Comparison of ENCODE assay signal across 8 cellular contexts in genomic region chr7:76380623-76380966, GRCh38. TPM values are rescaled to one million over a fixed set of nuclear protein-coding genes. Genes with fewer than 3 reads are reported as not detected.
DNase-seq lines count a peak whose midpoint lies in the region; ATAC-seq and TF ChIP-seq lines count a peak whose summit lies in the region.

No MANE protein-coding gene starts in this region.

- 80 to 81% methylated on average over 7 of the region's 7 CpGs for WGBS in sigmoid colon, 2 donors

- TF ChIP-seq EP300 in sigmoid colon (IDR thresholded peaks at IDR 0.05): no peak

- no peak overlapping the region for H3K4me3 ChIP-seq in SK-N-MC
- peak overlapping the region; percentile 16 to 48 (median 43) for H3K4me3 ChIP-seq in sigmoid colon

- no peak for TF ChIP-seq POLR2A in sigmoid colon (IDR thresholded peaks at IDR 0.05)

- H3K9me3 ChIP-seq in ES-I3 (ENCODE audit: control insufficient read depth, insufficient read depth, low read length): no peaks in the 10 kb centered on the region
- no peaks in the 10 kb centered on the region for H3K9me3 ChIP-seq in SK-N-MC (ENCODE audit: low read depth, low read length)
- H3K9me3 ChIP-seq in sigmoid colon: no peaks in the 10 kb centered on the region

- H3K36me3 ChIP-seq in ES-I3 (ENCODE audit: insufficient read depth, low read length) (no peaks in the 10 kb centered on the region), SK-N-MC (ENCODE audit: insufficient read depth, low read length) (no peaks in the 10 kb centered on the region), sigmoid colon (no peaks in the 10 kb centered on the region)

- H3K4me1 ChIP-seq in ES-I3 (ENCODE audit: insufficient read depth, low read length) (peaks cover 4% of the 10 kb centered on the region; the same call in 1 of the 2 replicates), sigmoid colon (peaks cover 0 to 16% (median 13%) of the 10 kb centered on the region in 4 donors)

- H3K9ac ChIP-seq in ES-I3 (ENCODE audit: low read depth, low read length): peak overlapping the region; percentile 42; the same call in 1 of the 2 replicates
- H3K9ac ChIP-seq in SK-N-MC (ENCODE audit: insufficient read length): no peak overlapping the region

- intact Hi-C loops in sigmoid colon (cut with DNase I): no loop called here

- peak overlapping the region; percentile 59; the same call in 1 of the 2 replicates for H3K27ac ChIP-seq in SK-N-MC
- peak overlapping the region; percentile 87 to 92 (median 88) for H3K27ac ChIP-seq in sigmoid colon

- ATAC-seq in GM19452 (IDR thresholded peaks at IDR 0.05; ENCODE audit: unreplicated experiment) (no peak), HG02759 (IDR thresholded peaks at IDR 0.05; ENCODE audit: unreplicated experiment) (no peak)

- no peaks in the 10 kb centered on the region for H3K27me3 ChIP-seq in sigmoid colon

- TF ChIP-seq CTCF in sigmoid colon (IDR thresholded peaks at IDR 0.05): no peak

- DNase-seq in SK-N-MC (ENCODE audit: low read depth, low spot score) (no peak), fibroblast of gingiva (ENCODE audit: low read depth) (peak; percentile 72), sigmoid colon (no peak), NCI-H1930 (lab: John Stamatoyannopoulos, UW) (no peak), GM19238 (ENCODE audit: insufficient read length, low spot score) (no peak)

RNA-seq across cellular contexts. Expression of gene YWHAG, which starts 21.8 kb away (rescaled TPM):
- total RNA-seq in sigmoid colon: 10 to 100 TPM; 42.5 to 59.0 (median 52.3) TPM
- polyA plus RNA-seq in sigmoid colon: 10 to 100 TPM; 45.6 to 64.0 (median 62.4) TPM

RNA-seq across cellular contexts. Expression of gene SSC4D, which starts 28.9 kb away (rescaled TPM):
- 1 to 10 TPM in 1 of 4 donors, under 1 TPM in 1, not detected in 2; 0.71 to 3.6 TPM for total RNA-seq in sigmoid colon
- 1 to 10 TPM in 1 of 3 donors, under 1 TPM in 1, not detected in 1; 0.47 to 1.2 TPM for polyA plus RNA-seq in sigmoid colon

RNA-seq across cellular contexts. Expression of gene ZP3, which starts 44.2 kb away (rescaled TPM):
- total RNA-seq in sigmoid colon: 1 to 10 TPM in 3 of 4 donors, not detected in 1; 1.4 to 2.1 (median 1.8) TPM
- polyA plus RNA-seq in sigmoid colon: 1 to 10 TPM; 1.4 to 4.8 (median 4.5) TPM
